In genomic region chr7:132247995-132248618, GRCh38 we compare ENCODE assay signal across 22 cellular contexts.
DNase-seq lines count a peak whose midpoint lies in the region; ATAC-seq, FAIRE-seq and TF ChIP-seq lines count a peak whose summit lies in the region.
"Had no signal": no experiment of that assay in that cellular context is flagged by ENCODE, and none has a peak within 500 bp of the region (broad histone marks: within the 10 kb centered on the region; RNA-seq: fewer than 3 reads in every experiment).

No MANE protein-coding gene starts in this region.

- no TSS peak for BruUV-seq in HepG2 (replicated peaks; lab: Mats Ljungman, UMichigan)

- H4K8ac ChIP-seq in mesenchymal stem cell (ENCODE audit: low read length), result no peak overlapping the region

- H3K79me2 ChIP-seq in HepG2 (ENCODE audit: insufficient read depth, low read length), result no peaks in the 10 kb centered on the region

- peaks cover 44% of the 10 kb centered on the region for H3K4me1 ChIP-seq in HepG2 (ENCODE audit: insufficient read depth, low read length)
- no peaks in the 10 kb centered on the region for H3K4me1 ChIP-seq in right lobe of liver
- no peaks in the 10 kb centered on the region for H3K4me1 ChIP-seq in mesenchymal stem cell (ENCODE audit: control insufficient read depth, insufficient read depth, low read depth, low read length)
- peaks cover 15 to 29% (median 23%) of the 10 kb centered on the region in 4 donors for H3K4me1 ChIP-seq in transverse colon
- H3K4me1 ChIP-seq in tibial artery, result peaks cover 0 to 26% (median 7%) of the 10 kb centered on the region in 4 donors

- intact Hi-C loops in HepG2 (cut with micrococcal nuclease; ENCODE audit: unreplicated experiment), result no loop called here
- intact Hi-C loops in right lobe of liver (cut with DNase I), result no loop called here
- intact Hi-C loops in transverse colon (cut with DNase I; ENCODE audit: low total_unique reads), result no loop called here
- intact Hi-C loops in tibial artery (cut with DNase I; ENCODE audit: low total_unique reads), result no loop called here

- no peak overlapping the region for H2BK15ac ChIP-seq in mesenchymal stem cell (ENCODE audit: low read depth, poor library complexity, severe bottlenecking)

- no peak overlapping the region for H3K18ac ChIP-seq in mesenchymal stem cell (ENCODE audit: low read depth in 1 of 2, low read length in 2 of 2)

- H3K4me2 ChIP-seq in HepG2 (ENCODE audit: low read depth, low read length) (no peak overlapping the region), mesenchymal stem cell (ENCODE audit: low read length, poor library complexity, severe bottlenecking) (no peak overlapping the region)
- H3K4me2 ChIP-seq: A549 had no signal

- WGBS in HepG2 (ENCODE audit: low lambda C conversion rate), result 16% methylated on average over 3 of the region's 6 CpGs
- WGBS in right lobe of liver (ENCODE audit: insufficient coverage, low coverage, low lambda C conversion rate, missing lambda C conversion rate), result 32% methylated on average over 5 of the region's 6 CpGs
- WGBS in mesenchymal stem cell, result 80% methylated on average over 6 of the region's 6 CpGs
- 71 to 86% methylated on average over 6 of the region's 6 CpGs for WGBS in transverse colon (ENCODE audit: low coverage in 1 of 2), 2 donors

- H4K91ac ChIP-seq in mesenchymal stem cell (ENCODE audit: low read length), result peak overlapping the region; percentile 39

- TF ChIP-seq EP300 in HepG2 (IDR thresholded peaks at IDR 0.05; ENCODE audit: low read depth in 2 of 2, low read length in 2 of 2), result no peak
- no peak for TF ChIP-seq EP300 in HepG2 (CRISPR knock-in tag; IDR thresholded peaks at IDR 0.05; ENCODE audit: borderline replicate concordance)
- TF ChIP-seq EP300 in transverse colon (IDR thresholded peaks at IDR 0.05; ENCODE audit: low read depth), result no peak

- no peak overlapping the region for H2AFZ ChIP-seq in HepG2 (ENCODE audit: low read length)
- no peak overlapping the region for H2AFZ ChIP-seq in mesenchymal stem cell (ENCODE audit: low read depth, low read length)
- H2AFZ ChIP-seq: GM23248 had no signal

- H3K14ac ChIP-seq in mesenchymal stem cell (ENCODE audit: low read length in 2 of 2), result no peak overlapping the region

- H2BK5ac ChIP-seq in mesenchymal stem cell (ENCODE audit: low read depth, low read length, poor library complexity, severe bottlenecking), result no peak overlapping the region

- TF ChIP-seq POLR2A in HepG2 (IDR thresholded peaks at IDR 0.05; ENCODE audit: insufficient read depth in 1 of 2, low read depth in 2 of 2, low read length in 2 of 2) (no peak), right lobe of liver (IDR thresholded peaks at IDR 0.05) (no peak), transverse colon (IDR thresholded peaks at IDR 0.05) (no peak)

- H3K9ac ChIP-seq in HepG2 (ENCODE audit: insufficient read depth, low read depth, low read length) (no peak overlapping the region), mesenchymal stem cell (ENCODE audit: low read length) (no peak overlapping the region)
- H3K9ac ChIP-seq: BLaER1 treated with 17β-estradiol and CSF1 and Interleukin-3, amounts not matched to agents 10 nM and 100 nM; GM23248 had no signal

- POLR2A ChIA-PET in HepG2 (lab: Yijun Ruan, JAX), result interaction anchor here (1.1 kb wide), 1 partner anchor 29 kb away, joined by 4 read pairs; no protein-coding TSS in a partner anchor

- TF ChIP-seq CTCF in HepG2 (CRISPR knock-in tag; IDR thresholded peaks at IDR 0.05), result no peak
- no peak for TF ChIP-seq CTCF in right lobe of liver (IDR thresholded peaks at IDR 0.05)
- TF ChIP-seq CTCF in coronary artery (IDR thresholded peaks at IDR 0.05), result no peak
- TF ChIP-seq CTCF in transverse colon (IDR thresholded peaks at IDR 0.05), result no peak
- TF ChIP-seq CTCF in tibial artery (IDR thresholded peaks at IDR 0.05), result no peak

- in situ Hi-C loops in HepG2 (cut with HindIII; ENCODE audit: extremely low pct_ligation_motif_present, low pct_unique_long_range_greater_than_20kb) (no loop called here), transverse colon (cut with MboI; ENCODE audit: low pct_ligation_motif_present in 1 of 4, low pct_unique_long_range_greater_than_20kb in 1 of 4, low sequenced_read_pairs in 3 of 4) (no loop called here)

- H3K4me3 ChIP-seq in HepG2 (replicated peaks in 1 of 3; ENCODE audit: insufficient read depth in 1 of 3, low read depth in 2 of 3, low read length in 3 of 3), result no peak overlapping the region
- no peak overlapping the region for H3K4me3 ChIP-seq in right lobe of liver
- no peak overlapping the region for H3K4me3 ChIP-seq in coronary artery
- no peak overlapping the region for H3K4me3 ChIP-seq in mesenchymal stem cell (ENCODE audit: insufficient read depth in 1 of 2, low read depth in 1 of 2, low read length in 2 of 2)
- no peak overlapping the region for H3K4me3 ChIP-seq in transverse colon
- H3K4me3 ChIP-seq in tibial artery, result no peak overlapping the region
- H3K4me3 ChIP-seq: A549; BLaER1 treated with 17β-estradiol and CSF1 and Interleukin-3, amounts not matched to agents 10 nM and 100 nM; GM23248 had no signal

- H4K20me1 ChIP-seq in HepG2 (ENCODE audit: insufficient read depth, low read length), result no peaks in the 10 kb centered on the region
- H4K20me1 ChIP-seq: BLaER1 treated with 17β-estradiol and CSF1 and Interleukin-3, amounts not matched to agents 10 nM and 100 nM had no signal

- no peak overlapping the region for H2BK120ac ChIP-seq in mesenchymal stem cell (ENCODE audit: low read depth, low read length)

- CTCF ChIA-PET in HepG2 (lab: Yijun Ruan, JAX; ENCODE audit: low intra/inter-chr PET ratio, low total read pairs), result no interaction called here

- H2AK5ac ChIP-seq in mesenchymal stem cell (ENCODE audit: low read length, severe bottlenecking), result no peak overlapping the region

- no peaks in the 10 kb centered on the region for H3K79me1 ChIP-seq in mesenchymal stem cell (replicated peaks; ENCODE audit: low read length, poor library complexity, severe bottlenecking)

- H2BK12ac ChIP-seq in mesenchymal stem cell (ENCODE audit: low read length in 2 of 2), result no peak overlapping the region

- H3K4ac ChIP-seq in mesenchymal stem cell (ENCODE audit: low read depth in 1 of 2, low read length in 2 of 2), result no peak overlapping the region

- ATAC-seq in HepG2 (no peak), right lobe of liver (no peak)
- ATAC-seq: A549; CD8-positive, alpha-beta T cell had no signal

- H3K27ac ChIP-seq in HepG2 (ENCODE audit: extremely low read length, insufficient read depth, low read length) (no peak overlapping the region), right lobe of liver (no peak overlapping the region), coronary artery (no peak overlapping the region), mesenchymal stem cell (ENCODE audit: low read length, poor library complexity, severe bottlenecking) (no peak overlapping the region), transverse colon (no peak overlapping the region), tibial artery (no peak overlapping the region)
- H3K27ac ChIP-seq: 22Rv1; A549; BLaER1 treated with 17β-estradiol and CSF1 and Interleukin-3, amounts not matched to agents 10 nM and 100 nM; GM23248 had no signal

- H3K23ac ChIP-seq in mesenchymal stem cell (ENCODE audit: low read length in 2 of 2), result no peak overlapping the region

- FAIRE-seq in HepG2 (lab: Jason Lieb, UNC), result no peak
- FAIRE-seq: A549, GM12892, GM18507, H54, HTR-8/SVneo had no signal

- no peak for TF ChIP-seq RAD21 in HepG2 (CRISPR knock-in tag; IDR thresholded peaks at IDR 0.05)

- H3K9me3 ChIP-seq in HepG2 (ENCODE audit: low read length) (no peaks in the 10 kb centered on the region), right lobe of liver (no peaks in the 10 kb centered on the region), mesenchymal stem cell (ENCODE audit: control insufficient read depth, low read length) (no peaks in the 10 kb centered on the region), transverse colon (no peaks in the 10 kb centered on the region), tibial artery (no peaks in the 10 kb centered on the region)

- DNase-seq in HepG2 (ENCODE audit: low spot score) (no peak), right lobe of liver (no peak), coronary artery (ENCODE audit: low spot score) (peak; percentile 11), mesenchymal stem cell (no peak), transverse colon (no peak), tibial artery (no peak), DMS153 treated with DMSO at 0.1 percent for 48 hours (lab: John Stamatoyannopoulos, UW; ENCODE audit: unreplicated experiment) (no peak), dermis blood vessel endothelial cell (no peak)
- DNase-seq: Calu3; CD8-positive, alpha-beta T cell; DMS79; GDM1; GM23248; HCEC 1CT; HFFc6 had no signal

- H3K27me3 ChIP-seq in HepG2 (ENCODE audit: control insufficient read depth in 1 of 2, insufficient read depth in 2 of 2, low read length in 2 of 2), result no peaks in the 10 kb centered on the region; a peak in 1 of 5 replicates
- no peaks in the 10 kb centered on the region for H3K27me3 ChIP-seq in right lobe of liver
- no peaks in the 10 kb centered on the region for H3K27me3 ChIP-seq in mesenchymal stem cell (ENCODE audit: control insufficient read depth in 1 of 2, insufficient read depth in 1 of 2, low read length in 2 of 2)
- no peaks in the 10 kb centered on the region for H3K27me3 ChIP-seq in transverse colon
- H3K27me3 ChIP-seq in tibial artery, result no peaks in the 10 kb centered on the region
- H3K27me3 ChIP-seq: BLaER1 treated with 17β-estradiol and CSF1 and Interleukin-3, amounts not matched to agents 10 nM and 100 nM had no signal

- H3K36me3 ChIP-seq in HepG2 (replicated peaks in 1 of 2; ENCODE audit: control insufficient read depth in 1 of 2, insufficient read depth in 2 of 2, low read length in 2 of 2), result no peaks in the 10 kb centered on the region
- no peaks in the 10 kb centered on the region for H3K36me3 ChIP-seq in right lobe of liver
- no peaks in the 10 kb centered on the region for H3K36me3 ChIP-seq in mesenchymal stem cell (ENCODE audit: control insufficient read depth in 1 of 2, insufficient read depth in 2 of 2, low read depth in 1 of 2, low read length in 2 of 2)
- no peaks in the 10 kb centered on the region for H3K36me3 ChIP-seq in transverse colon
- H3K36me3 ChIP-seq in tibial artery, result no peaks in the 10 kb centered on the region
- H3K36me3 ChIP-seq: BLaER1 treated with 17β-estradiol and CSF1 and Interleukin-3, amounts not matched to agents 10 nM and 100 nM had no signal

TF ChIP-seq in HepG2, 621 proteins besides CTCF, POLR2A, EP300 and RAD21:
- TF ChIP-seq ARNT (IDR thresholded peaks at IDR 0.05) (no peak), MTA1 (CRISPR knock-in tag; IDR thresholded peaks at IDR 0.05; ENCODE audit: borderline replicate concordance) (no peak), RBAK (CRISPR knock-in tag; IDR thresholded peaks at IDR 0.05) (peak; percentile 95)
